28 cellular contexts compared by ENCODE assay signal in genomic region chr6:114449659-114450058, GRCh38.
"Had no signal": no experiment of that assay in that cellular context is flagged by ENCODE, and none has a peak within 500 bp of the region (broad histone marks: within the 10 kb centered on the region; RNA-seq: fewer than 3 reads in every experiment).

No MANE protein-coding gene starts in this region.

- H3K4me3 ChIP-seq: left ventricle myocardium inferior, lung, neural progenitor cell, psoas muscle, right lobe of liver, smooth muscle cell, suprapubic skin, thoracic aorta, tibial artery, upper lobe of right lung had no signal

- H3K36me3 Mint-ChIP-seq: immature natural killer cell; mesothelial cell of epicardium; naive B cell; natural killer cell; neural progenitor cell; stimulated activated memory B cell treated with anti-CD40 and anti-IgM and Interleukin-4, amounts not matched to agents 10 μg/mL and 1 μg/mL and 100 μg/mL, for 72 hours had no signal

- H3K9me3 ChIP-seq: left ventricle myocardium inferior, neutrophil, psoas muscle, right lobe of liver, suprapubic skin, thoracic aorta, tibial artery, upper lobe of right lung had no signal

- H3K36me3 ChIP-seq: left ventricle myocardium inferior, neural progenitor cell, neutrophil, right lobe of liver, suprapubic skin, thoracic aorta, tibial artery, upper lobe of right lung had no signal

- H3K27ac Mint-ChIP-seq: immature natural killer cell; mesothelial cell of epicardium; naive B cell; natural killer cell; nephron progenitor cell; neural progenitor cell; stimulated activated memory B cell treated with anti-CD40 and anti-IgM and Interleukin-4, amounts not matched to agents 10 μg/mL and 1 μg/mL and 100 μg/mL, for 72 hours; stimulated activated naive CD8-positive, alpha-beta T cell treated with anti-CD3 and anti-CD28 coated beads, Interleukin-15, Interleukin-2, amounts not matched to agents 100 ng/mL and 50 ng/mL, for 24 hours had no signal

- H3K4me3 Mint-ChIP-seq: immature natural killer cell; mesothelial cell of epicardium; naive B cell; natural killer cell; nephron progenitor cell; neural progenitor cell; stimulated activated memory B cell treated with anti-CD40 and anti-IgM and Interleukin-4, amounts not matched to agents 10 μg/mL and 1 μg/mL and 100 μg/mL, for 72 hours; stimulated activated naive CD8-positive, alpha-beta T cell treated with anti-CD3 and anti-CD28 coated beads, Interleukin-15, Interleukin-2, amounts not matched to agents 100 ng/mL and 50 ng/mL, for 24 hours had no signal

- DNase-seq: hypothalamus; immature natural killer cell; kidney; left ventricle myocardium inferior; mesendoderm; naive B cell; natural killer cell; nephron progenitor cell; occipital lobe; psoas muscle; right lobe of liver; stimulated activated CD4-positive, alpha-beta T cell treated with anti-CD3 and anti-CD28 coated beads, Interleukin-1b, Interleukin-23, amount 100 ng/mL, for 48 hours; stimulated activated CD4-positive, alpha-beta T cell treated with anti-CD3 and anti-CD28 coated beads, Interleukin-2, amount 100 ng/mL, for 48 hours; stimulated activated CD4-positive, alpha-beta T cell treated with anti-CD3 and anti-CD28 coated beads, Interleukin-4, amount 100 ng/mL, for 4 hours; stimulated activated CD8-positive, alpha-beta memory T cell treated with anti-CD3 and anti-CD28 coated beads, Interleukin-4, amount 100 ng/mL, for 48 hours; tibial artery; trophoblast cell; upper lobe of right lung had no signal

- H3K9me3 Mint-ChIP-seq: mesothelial cell of epicardium, nephron progenitor cell, neural progenitor cell had no signal

- ATAC-seq: natural killer cell; psoas muscle; right lobe of liver; stimulated activated memory B cell treated with anti-CD40 and anti-IgM and Interleukin-4, amounts not matched to agents 10 μg/mL and 1 μg/mL and 100 μg/mL, for 72 hours; upper lobe of right lung had no signal

- H3K4me1 Mint-ChIP-seq: immature natural killer cell; naive B cell; natural killer cell; nephron progenitor cell; stimulated activated memory B cell treated with anti-CD40 and anti-IgM and Interleukin-4, amounts not matched to agents 10 μg/mL and 1 μg/mL and 100 μg/mL, for 72 hours had no signal

- H3K27me3 Mint-ChIP-seq: naive B cell; stimulated activated memory B cell treated with anti-CD40 and anti-IgM and Interleukin-4, amounts not matched to agents 10 μg/mL and 1 μg/mL and 100 μg/mL, for 72 hours; stimulated activated naive CD8-positive, alpha-beta T cell treated with anti-CD3 and anti-CD28 coated beads, Interleukin-15, Interleukin-2, amounts not matched to agents 100 ng/mL and 50 ng/mL, for 24 hours had no signal

- H3K4me1 ChIP-seq: left ventricle myocardium inferior, parathyroid adenoma, psoas muscle, right lobe of liver, suprapubic skin, tibial artery, upper lobe of right lung had no signal

- H3K27ac ChIP-seq: left ventricle myocardium inferior, neural progenitor cell, neutrophil, parathyroid adenoma, psoas muscle, right lobe of liver, suprapubic skin, thoracic aorta, tibial artery, upper lobe of right lung had no signal
